Comparison of ENCODE assay signal across 19 cellular contexts in genomic region chr7:20596653-20597052, GRCh38. TPM values are rescaled to one million over a fixed set of nuclear protein-coding genes. Genes with fewer than 3 reads are reported as not detected.
DNase-seq lines count a peak whose midpoint lies in the region; ATAC-seq, FAIRE-seq and TF ChIP-seq lines count a peak whose summit lies in the region.
"Had no signal": no experiment of that assay in that cellular context is flagged by ENCODE, and none has a peak within 500 bp of the region (broad histone marks: within the 10 kb centered on the region; RNA-seq: fewer than 3 reads in every experiment).

No MANE protein-coding gene starts in this region.

- H3K9me3 ChIP-seq in aorta (ENCODE audit: control insufficient read depth, low read length) = no peaks in the 10 kb centered on the region
- H3K9me3 ChIP-seq: SJSA1, thoracic aorta had no signal

- DNase-seq in H54 (ENCODE audit: insufficient read length, low spot score) = peak; percentile 50
- peak; percentile 83 for DNase-seq in fibroblast of the aortic adventitia (ENCODE audit: low read depth)
- DNase-seq in stromal cell of bone marrow (ENCODE audit: low read depth) = peak; percentile 82
- no peak for DNase-seq in aorta
- DNase-seq: activated T-cell treated with anti-CD3 and anti-CD28 coated beads, Interleukin-2, amount 50 U/mL, for 24 hours; DMS 273 treated with DMSO at 0.1 percent for 48 hours; H9; kidney; naive thymus-derived CD4-positive, alpha-beta T cell; NCI-H187; NCI-H748 treated with DMSO at 0.1 percent for 48 hours had no signal

- no peak for ATAC-seq in SK-N-SH treated with all-trans-retinoic acid at 6 μM for 48 hours
- no peak for ATAC-seq in aorta (ENCODE audit: low FRiP score)
- no peak for ATAC-seq in HG03135 (IDR thresholded peaks at IDR 0.05; ENCODE audit: unreplicated experiment)
- ATAC-seq in GM18498 (IDR thresholded peaks at IDR 0.05; ENCODE audit: unreplicated experiment) = no peak
- ATAC-seq: activated CD4-positive, CD25-positive, alpha-beta regulatory T cell treated with anti-CD3 and anti-CD28 coated beads, Interleukin-2, amount 50 U/mL, for 24 hours; esophagus mucosa; naive thymus-derived CD4-positive, alpha-beta T cell had no signal

- no peaks in the 10 kb centered on the region for H3K4me1 ChIP-seq in aorta (ENCODE audit: control insufficient read depth in 1 of 2, insufficient read depth in 2 of 2, low read length in 2 of 2)
- H3K4me1 ChIP-seq: SJSA1 had no signal

- no peak overlapping the region for H3K4me3 ChIP-seq in fibroblast of the aortic adventitia (ENCODE audit: low read depth, low read length)
- no peak overlapping the region for H3K4me3 ChIP-seq in aorta (ENCODE audit: low read length in 2 of 2)
- H3K4me3 ChIP-seq: cardiac muscle cell, SJSA1, thoracic aorta had no signal

- peak; percentile 97 for FAIRE-seq in H54 (lab: Jason Lieb, UNC)
- FAIRE-seq: kidney had no signal

- intact Hi-C loops in aorta (cut with DNase I) = loop anchor here (5.0 to 10.0 kb wide), 4 partner anchors 432 to 884 kb away; no protein-coding TSS in a partner anchor

- TF ChIP-seq CTCF in fibroblast of the aortic adventitia (IDR thresholded peaks at IDR 0.05; ENCODE audit: insufficient read depth, low read length) = no peak

- H3K36me3 ChIP-seq in aorta (ENCODE audit: control insufficient read depth in 1 of 2, insufficient read depth in 2 of 2, low read length in 1 of 2) = no peaks in the 10 kb centered on the region
- H3K36me3 ChIP-seq: cardiac muscle cell, SJSA1, thoracic aorta had no signal

- WGBS in aorta, 2 donors = 21 to 27% methylated on average over 1 of the region's 1 CpG

- H3K27me3 ChIP-seq in aorta (ENCODE audit: control insufficient read depth in 1 of 2, insufficient read depth in 2 of 2, low read length in 1 of 2) = no peaks in the 10 kb centered on the region
- H3K27me3 ChIP-seq: cardiac muscle cell, SJSA1 had no signal

- H3K27ac ChIP-seq in aorta (ENCODE audit: low read depth in 1 of 2, low read length in 2 of 2) = no peak overlapping the region
- H3K27ac ChIP-seq: cardiac muscle cell, SJSA1, thoracic aorta had no signal

- no peak for TF ChIP-seq POLR2A in H54 (IDR thresholded peaks at IDR 0.05; ENCODE audit: low read depth, low read length)

TF ChIP-seq in SK-N-SH treated with all-trans-retinoic acid at 6 μM for 48 hours, 23 proteins besides CTCF, POLR2A, EP300 and RAD21:
- TF ChIP-seq TOX (CRISPR knock-in tag; IDR thresholded peaks at IDR 0.05; ENCODE audit: borderline replicate concordance) (no peak), ZC3H10 (CRISPR knock-in tag; IDR thresholded peaks at IDR 0.05) (no peak), GLIS3 (CRISPR knock-in tag; IDR thresholded peaks at IDR 0.05) (no peak), ISL1 (CRISPR knock-in tag; IDR thresholded peaks at IDR 0.05) (peak; percentile 10; the same call in 1 of the 2 replicates), CREB5 (CRISPR knock-in tag; IDR thresholded peaks at IDR 0.05; ENCODE audit: low read depth) (peak; percentile 40; the same call in 1 of the 2 replicates)
TF ChIP-seq in SK-N-SH treated with all-trans-retinoic acid at 6 μM for 48 hours: peak in this region for 2.

RNA-seq across cellular contexts. Expression of gene ABCB5, which starts 18.8 kb away (rescaled TPM):
- total RNA-seq in fibroblast of the aortic adventitia (ENCODE audit: low replicate concordance) (1.9 TPM in 1 of 2 replicates, not detected in the other), aorta (under 1 TPM in 1 of 2 donors, not detected in 1; 0.75 TPM)
- polyA plus RNA-seq in aorta = not detected
- total RNA-seq: cardiac muscle cell; H9; naive thymus-derived CD4-positive, alpha-beta T cell; SJSA1; thoracic aorta had no signal
- polyA plus RNA-seq: naive thymus-derived CD4-positive, alpha-beta T cell had no signal

Comparison
In these comparisons a context has a peak if more than half of its experiments do, and no peak if none do; other contexts are left out.
1. DNase-seq: peak in H54 (single experiment), fibroblast of the aortic adventitia (single experiment) and stromal cell of bone marrow (single experiment); none in aorta (0 of 2).